In the genomic region with DNA sequence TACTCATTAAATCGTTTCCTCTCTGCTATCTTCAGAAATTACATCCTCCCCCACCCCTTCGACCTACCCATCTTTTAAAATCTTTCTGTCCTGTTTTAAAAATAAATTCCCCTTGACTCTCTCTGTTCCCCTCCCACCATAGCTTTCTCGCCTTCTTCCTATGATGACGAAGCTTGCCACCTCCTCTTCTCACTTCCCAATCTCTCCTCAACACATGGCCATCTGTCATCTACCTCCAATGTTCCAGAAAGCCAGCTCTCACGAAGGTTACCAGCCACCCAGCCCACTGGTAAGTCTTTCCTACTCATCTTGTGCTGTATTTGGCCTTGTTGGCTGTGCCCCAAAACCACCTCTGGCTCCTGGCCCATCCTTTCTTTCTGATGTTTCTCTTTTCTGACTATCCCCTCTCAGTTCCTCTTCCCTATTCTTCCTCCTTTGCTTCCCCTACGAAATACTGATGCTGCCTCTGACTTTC, we compare ENCODE assay signal across 12 cellular contexts.
A peak's percentile ranks its signal among the peaks of the same experiment; 100 is the strongest.
DNase-seq lines count a peak whose midpoint lies in the region; ATAC-seq and TF ChIP-seq lines count a peak whose summit lies in the region.
"Had no signal": no experiment of that assay in that cellular context is flagged by ENCODE, and none has a peak within 500 bp of the region (broad histone marks: within the 10 kb centered on the region; RNA-seq: fewer than 3 reads in every experiment).

No MANE protein-coding gene starts in this region.

- H3K9ac ChIP-seq in OCI-LY3 (ENCODE audit: low read length), result no peak overlapping the region

- H3K9me3 Mint-ChIP-seq in progenitor cell of endocrine pancreas (ENCODE audit: low read depth), result no peaks in the 10 kb centered on the region
- no peaks in the 10 kb centered on the region for H3K9me3 Mint-ChIP-seq in activated CD4-positive, alpha-beta T cell treated with anti-CD3 and anti-CD28 coated beads, Interleukin-2, amount 10 ng/mL, durations not matched to agents 24 days and 14 days
- H3K9me3 Mint-ChIP-seq: brain had no signal

- H3K4me1 Mint-ChIP-seq in progenitor cell of endocrine pancreas (ENCODE audit: low read depth), result no peaks in the 10 kb centered on the region
- H3K4me1 Mint-ChIP-seq in activated CD4-positive, alpha-beta T cell treated with anti-CD3 and anti-CD28 coated beads, Interleukin-2, amount 10 ng/mL, durations not matched to agents 24 days and 14 days, result no peaks in the 10 kb centered on the region

- H3K4me3 ChIP-seq in OCI-LY3 (ENCODE audit: low read length), result peak overlapping the region; percentile 30; the same call in 1 of the 2 replicates

- H3K27me3 Mint-ChIP-seq in progenitor cell of endocrine pancreas, result peaks cover 12% of the 10 kb centered on the region
- peaks cover 4% of the 10 kb centered on the region for H3K27me3 Mint-ChIP-seq in activated CD4-positive, alpha-beta T cell treated with anti-CD3 and anti-CD28 coated beads, Interleukin-2, amount 10 ng/mL, durations not matched to agents 24 days and 14 days
- H3K27me3 Mint-ChIP-seq: brain had no signal

- H3K27ac ChIP-seq in OCI-LY3 (ENCODE audit: low read length), result peak overlapping the region; percentile 76
- H3K27ac ChIP-seq: HL-60 had no signal

- intact Hi-C loops in activated CD4-positive, alpha-beta T cell treated with anti-CD3 and anti-CD28 coated beads, Interleukin-2, amount 10 ng/mL, durations not matched to agents 24 days and 14 days (cut with micrococcal nuclease), result no loop called here

- H3K27ac Mint-ChIP-seq in progenitor cell of endocrine pancreas, result no peak overlapping the region
- no peak overlapping the region for H3K27ac Mint-ChIP-seq in activated CD4-positive, alpha-beta T cell treated with anti-CD3 and anti-CD28 coated beads, Interleukin-2, amount 10 ng/mL, durations not matched to agents 24 days and 14 days
- H3K27ac Mint-ChIP-seq: brain had no signal

- peaks cover 49% of the 10 kb centered on the region for H3K4me1 ChIP-seq in OCI-LY3 (ENCODE audit: low read length)

- DNase-seq in occipital lobe (lab: John Stamatoyannopoulos, UW) (peak; percentile 59), AG08395 (ENCODE audit: low spot score) (no peak), iPS-NIHi11 (ENCODE audit: low spot score) (no peak), progenitor cell of endocrine pancreas (ENCODE audit: low spot score, unreplicated experiment) (no peak)
- no peak for DNase-seq in activated CD4-positive, alpha-beta T cell treated with anti-CD3 and anti-CD28 coated beads, Interleukin-2, amount 10 ng/mL, durations not matched to agents 24 days and 14 days
- DNase-seq: activated CD4-positive, alpha-beta T cell treated with anti-CD3 and anti-CD28 coated beads for 1 hour; NCI-H748 treated with DMSO at 0.1 percent for 48 hours had no signal

- H3K27me3 ChIP-seq in OCI-LY3 (ENCODE audit: low read depth, low read length), result no peaks in the 10 kb centered on the region

- TF ChIP-seq CTCF in OCI-LY3 (IDR thresholded peaks at IDR 0.05; ENCODE audit: low read depth, low read length), result no peak
- TF ChIP-seq CTCF in progenitor cell of endocrine pancreas (IDR thresholded peaks at IDR 0.05; ENCODE audit: unreplicated experiment), result no peak

- no peaks in the 10 kb centered on the region for H3K79me2 ChIP-seq in OCI-LY3 (ENCODE audit: low read length)

- no peaks in the 10 kb centered on the region for H3K36me3 Mint-ChIP-seq in progenitor cell of endocrine pancreas (ENCODE audit: insufficient read depth)
- no peaks in the 10 kb centered on the region for H3K36me3 Mint-ChIP-seq in activated CD4-positive, alpha-beta T cell treated with anti-CD3 and anti-CD28 coated beads, Interleukin-2, amount 10 ng/mL, durations not matched to agents 24 days and 14 days (ENCODE audit: low read depth)
- H3K36me3 Mint-ChIP-seq: brain had no signal

- no peak overlapping the region; the same call in 1 of the 2 replicates for H2AFZ ChIP-seq in OCI-LY3 (ENCODE audit: low read depth, low read length)

- peak overlapping the region; percentile 79 for H3K4me2 ChIP-seq in OCI-LY3 (ENCODE audit: low read length)

- ATAC-seq in GM18870 (IDR thresholded peaks at IDR 0.05; ENCODE audit: unreplicated experiment), result peak; percentile 51
- peak; percentile 65 for ATAC-seq in HG02642 (IDR thresholded peaks at IDR 0.05; ENCODE audit: poor library complexity, unreplicated experiment)

- no peaks in the 10 kb centered on the region for H4K20me1 ChIP-seq in OCI-LY3 (ENCODE audit: insufficient read depth, low read length)

- H3K36me3 ChIP-seq in OCI-LY3 (replicated peaks; ENCODE audit: low read depth, low read length), result no peaks in the 10 kb centered on the region

- H3K4me3 Mint-ChIP-seq in progenitor cell of endocrine pancreas (ENCODE audit: low read depth), result no peak overlapping the region
- no peak overlapping the region for H3K4me3 Mint-ChIP-seq in activated CD4-positive, alpha-beta T cell treated with anti-CD3 and anti-CD28 coated beads, Interleukin-2, amount 10 ng/mL, durations not matched to agents 24 days and 14 days
- H3K4me3 Mint-ChIP-seq: brain had no signal

- no peaks in the 10 kb centered on the region for H3K9me3 ChIP-seq in OCI-LY3 (ENCODE audit: insufficient read depth, low read length)
